In genomic region chr9:112783551-112783954, GRCh38 we compare ENCODE assay signal across 21 cellular contexts. TPM values are rescaled to one million over a fixed set of nuclear protein-coding genes. Genes with fewer than 3 reads are reported as not detected.
DNase-seq lines count a peak whose midpoint lies in the region; FAIRE-seq and TF ChIP-seq lines count a peak whose summit lies in the region.
"Had no signal": no experiment of that assay in that cellular context is flagged by ENCODE, and none has a peak within 500 bp of the region (broad histone marks: within the 10 kb centered on the region; RNA-seq: fewer than 3 reads in every experiment).

No MANE protein-coding gene starts in this region.

- TF ChIP-seq POLR2A in GM12891 (IDR thresholded peaks at IDR 0.05; ENCODE audit: low read depth, low read length) (no peak), spleen (IDR thresholded peaks at IDR 0.05) (no peak)

- H3K4me3 ChIP-seq in bronchial epithelial cell (ENCODE audit: low read depth, low read length) (no peak overlapping the region), spleen (no peak overlapping the region)
- H3K4me3 ChIP-seq: adrenal gland, coronary artery, HAP-1, vagina had no signal

- H3K27me3 ChIP-seq in bronchial epithelial cell (ENCODE audit: control insufficient read depth, insufficient read depth, low read length) (no peaks in the 10 kb centered on the region), spleen (replicated peaks in 1 of 7) (no peaks in the 10 kb centered on the region)
- H3K27me3 ChIP-seq: adrenal gland, vagina had no signal

- H3K9me3 ChIP-seq in spleen: no peaks in the 10 kb centered on the region
- H3K9me3 ChIP-seq: adrenal gland, HAP-1, vagina had no signal

- TF ChIP-seq CTCF in bronchial epithelial cell (IDR thresholded peaks at IDR 0.05; ENCODE audit: insufficient read depth, low read length, severe bottlenecking) (no peak), spleen (IDR thresholded peaks at IDR 0.05 in 8 of 11, conservative IDR thresholded peaks at IDR 0.05 in 3 of 11) (no peak)

- WGBS in spleen, 5 donors: 63 to 83% (median 77%) methylated on average over 4 of the region's 4 CpGs

- H3K36me3 ChIP-seq in bronchial epithelial cell (ENCODE audit: control insufficient read depth, insufficient read depth, low read length) (no peaks in the 10 kb centered on the region), spleen (no peaks in the 10 kb centered on the region)
- H3K36me3 ChIP-seq: adrenal gland, HAP-1, vagina had no signal

- FAIRE-seq in GM12891 (lab: Jason Lieb, UNC) (peak; percentile 38), bronchial epithelial cell (lab: Jason Lieb, UNC) (peak; percentile 36)

- DNase-seq in GM12891 (ENCODE audit: insufficient read length, low spot score) (no peak), NCI-H146 treated with DMSO at 0.1 percent for 48 hours (lab: John Stamatoyannopoulos, UW; ENCODE audit: unreplicated experiment) (peak; percentile 52), bronchial epithelial cell (ENCODE audit: low read depth) (no peak), myocyte (ENCODE audit: low read depth) (peak; percentile 39), spleen (no peak), ecto neural progenitor cell (ENCODE audit: low spot score) (no peak)
- DNase-seq in stimulated activated CD8-positive, alpha-beta memory T cell treated with anti-CD3 and anti-CD28 coated beads, Interleukin-4, amount 100 ng/mL, for 48 hours: no peak
- DNase-seq: activated B cell treated with CpG ODN at 0.5 μM for 24 hours; activated CD4-positive, alpha-beta memory T cell treated with anti-CD3 and anti-CD28 coated beads for 36 hours; adrenal gland; CD4-positive, alpha-beta T cell; GDM1; NCI-H187 treated with DMSO at 0.1 percent for 48 hours; NCI-H345; RPMI8226; stimulated activated CD4-positive, alpha-beta T cell treated with anti-CD3 and anti-CD28 coated beads, Interleukin-1b, Interleukin-23, amount 100 ng/mL, for 48 hours; T1000 had no signal

- H3K4me1 ChIP-seq in spleen: peaks cover 0 to 36% (median 9%) of the 10 kb centered on the region in 6 donors

- intact Hi-C loops in spleen (cut with DNase I; ENCODE audit: low total_unique reads): no loop called here

- H3K27ac ChIP-seq in spleen: no peak overlapping the region
- H3K27ac ChIP-seq: adrenal gland, coronary artery, HL-60, vagina had no signal

TF ChIP-seq in GM12891, 5 proteins besides CTCF, POLR2A, EP300 and RAD21:
- TF ChIP-seq PAX5 (IDR thresholded peaks at IDR 0.05; ENCODE audit: insufficient read depth, low read length, severe bottlenecking): no peak
- no peak for TF ChIP-seq TAF1 (IDR thresholded peaks at IDR 0.05; ENCODE audit: low read depth, low read length)
- no peak for TF ChIP-seq POLR2AphosphoS5 (IDR thresholded peaks at IDR 0.05; ENCODE audit: low read depth, low read length)
- no peak for TF ChIP-seq SPI1 (IDR thresholded peaks at IDR 0.05; ENCODE audit: low read depth, low read length)
- TF ChIP-seq POU2F2 (IDR thresholded peaks at IDR 0.05; ENCODE audit: low read depth, low read length): no peak

RNA-seq across cellular contexts. Expression of gene SNX30, which starts 33.0 kb away (rescaled TPM):
- polyA plus RNA-seq in GM12891 (2012; ENCODE audit: low read depth, missing spikeins): 2.1 TPM
- total RNA-seq in bronchial epithelial cell (7.0 and 13.2 TPM in 2 replicates), myocyte (4.3 and 6.2 TPM in 2 replicates), spleen (10 to 100 TPM; 10.1 to 23.3 (median 18.0) TPM)
- 6.7 TPM for polyA plus RNA-seq in myocyte (2012)
- polyA plus RNA-seq in spleen: 1 to 10 TPM; 1.2 to 2.2 (median 2.0) TPM

Comparison
In these comparisons a context has a peak if more than half of its experiments do, and no peak if none do; other contexts are left out.
1. DNase-seq: peak in NCI-H146 treated with DMSO at 0.1 percent for 48 hours (single experiment) and myocyte (single experiment); none in GM12891 (single experiment), bronchial epithelial cell (single experiment), stimulated activated CD8-positive, alpha-beta memory T cell treated with anti-CD3 and anti-CD28 coated beads, Interleukin-4, amount 100 ng/mL, for 48 hours (single experiment), spleen (single experiment) and ecto neural progenitor cell (single experiment).